In the genomic region with DNA sequence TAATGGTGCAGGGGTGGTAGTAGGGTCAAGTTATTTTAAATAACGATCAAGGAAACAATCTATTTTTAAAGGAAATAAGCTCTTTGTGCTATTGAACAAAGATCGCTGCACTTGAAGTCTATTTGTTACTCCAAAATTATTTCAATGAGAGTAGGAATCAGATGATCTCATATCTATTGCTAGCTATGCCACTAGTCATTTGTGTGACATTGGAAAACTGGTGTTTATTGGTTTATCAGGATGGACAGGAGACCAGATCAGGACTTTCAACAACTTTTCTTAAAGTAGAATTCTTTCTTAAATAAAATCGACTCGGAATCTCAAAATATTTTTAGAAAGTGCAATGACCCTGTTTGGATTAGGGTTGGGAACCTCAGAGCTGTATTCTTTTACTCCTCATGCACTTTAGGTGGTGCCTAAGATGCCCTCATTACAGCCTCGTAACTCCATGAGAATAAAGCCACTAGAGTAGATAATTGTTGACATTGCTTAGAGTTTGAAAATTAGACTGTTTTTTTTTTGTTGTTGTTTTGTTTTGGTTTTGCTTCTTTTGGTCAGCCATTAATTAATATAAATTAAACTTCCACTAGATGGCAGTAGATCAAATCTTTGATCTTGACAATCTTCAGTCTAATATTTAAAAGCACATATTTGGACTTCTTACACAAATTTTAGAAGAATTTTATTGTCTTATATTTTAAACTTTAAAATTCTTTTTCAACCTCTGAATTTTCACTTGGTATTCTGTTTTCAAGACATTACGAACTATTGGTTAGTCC, we compare ENCODE assay signal across 9 cellular contexts.
DNase-seq lines count a peak whose midpoint lies in the region; ATAC-seq, FAIRE-seq and TF ChIP-seq lines count a peak whose summit lies in the region.
"Had no signal": no experiment of that assay in that cellular context is flagged by ENCODE, and none has a peak within 500 bp of the region (broad histone marks: within the 10 kb centered on the region; RNA-seq: fewer than 3 reads in every experiment).

No MANE protein-coding gene starts in this region.

- FAIRE-seq in D721Med (lab: Jason Lieb, UNC) (no peak), astrocyte (lab: Jason Lieb, UNC) (peak; percentile 20)
- FAIRE-seq: colon had no signal

- CTCF ChIA-PET in activated CD4-positive, alpha-beta memory T cell treated with anti-CD3 and anti-CD28 coated beads for 36 hours (lab: Charles Lee), result interaction anchor here (0.5 to 1.2 kb wide), 3 partner anchors 29 to 248 kb away, joined by 3 to 10 read pairs (median 3); no protein-coding TSS in a partner anchor

- no peak overlapping the region for H3K4me3 ChIP-seq in astrocyte (ENCODE audit: insufficient read depth, low read depth, low read length)
- H3K4me3 ChIP-seq in left lung, result no peak overlapping the region

- intact Hi-C loops in left lung (cut with DNase I), result no loop called here
- intact Hi-C loops in activated CD4-positive, alpha-beta memory T cell treated with anti-CD3 and anti-CD28 coated beads for 36 hours (cut with micrococcal nuclease), result loop anchor here (2.0 kb wide), 1 partner anchor 249 kb away; no protein-coding TSS in a partner anchor

- H4K20me1 ChIP-seq in astrocyte (ENCODE audit: insufficient read depth, low read length), result no peaks in the 10 kb centered on the region

- POLR2A ChIA-PET in activated CD4-positive, alpha-beta memory T cell treated with anti-CD3 and anti-CD28 coated beads for 36 hours (lab: Charles Lee), result no interaction called here

- no peak overlapping the region for H2AFZ ChIP-seq in astrocyte (ENCODE audit: low read depth, low read length)

- H3K4me2 ChIP-seq in astrocyte (ENCODE audit: low read length), result peak overlapping the region; percentile 30

- H3K4me1 Mint-ChIP-seq in astrocyte (ENCODE audit: low read depth, unreplicated experiment), result no peaks in the 10 kb centered on the region
- H3K4me1 Mint-ChIP-seq in activated CD4-positive, alpha-beta memory T cell treated with anti-CD3 and anti-CD28 coated beads for 36 hours (ENCODE audit: low read depth), result no peaks in the 10 kb centered on the region

- no peak for DNase-seq in D721Med (ENCODE audit: insufficient read length, low spot score)
- peak; percentile 31 for DNase-seq in KG1 (lab: John Stamatoyannopoulos, UW)
- no peak for DNase-seq in astrocyte (ENCODE audit: low read depth)
- no peak for DNase-seq in left lung
- no peak for DNase-seq in activated CD4-positive, alpha-beta memory T cell treated with anti-CD3 and anti-CD28 coated beads for 36 hours
- no peak for DNase-seq in cortex of kidney (lab: John Stamatoyannopoulos, UW)
- DNase-seq in stimulated activated naive CD4-positive, alpha-beta T cell treated with Interleukin-2 at 50 U/mL for 16 hours (lab: John Stamatoyannopoulos, UW), result no peak
- no peak for DNase-seq in NCI-H1930 (lab: John Stamatoyannopoulos, UW)

- H3K9ac ChIP-seq in astrocyte (ENCODE audit: low read length), result peak overlapping the region; percentile 21

- no peaks in the 10 kb centered on the region for H3K36me3 Mint-ChIP-seq in astrocyte (ENCODE audit: low read depth, unreplicated experiment)
- H3K36me3 Mint-ChIP-seq in activated CD4-positive, alpha-beta memory T cell treated with anti-CD3 and anti-CD28 coated beads for 36 hours, result no peaks in the 10 kb centered on the region

- H3K4me1 ChIP-seq in astrocyte (ENCODE audit: insufficient read depth, low read length) (peaks cover 18% of the 10 kb centered on the region), left lung (no peaks in the 10 kb centered on the region)

- no peak overlapping the region for H3K27ac ChIP-seq in astrocyte (ENCODE audit: low read depth, low read length)
- no peak overlapping the region for H3K27ac ChIP-seq in left lung

- H3K9me3 Mint-ChIP-seq in astrocyte (ENCODE audit: unreplicated experiment), result no peaks in the 10 kb centered on the region
- no peaks in the 10 kb centered on the region for H3K9me3 Mint-ChIP-seq in activated CD4-positive, alpha-beta memory T cell treated with anti-CD3 and anti-CD28 coated beads for 36 hours

- TF ChIP-seq CTCF in D721Med (IDR thresholded peaks at IDR 0.05; ENCODE audit: insufficient read depth, missing control alignments) (peak; percentile 31), astrocyte (IDR thresholded peaks at IDR 0.05; ENCODE audit: insufficient read depth, low read depth, low read length) (peak; percentile 36), left lung (IDR thresholded peaks at IDR 0.05) (peak; percentile 22 to 30)

- H3K36me3 ChIP-seq in astrocyte (ENCODE audit: insufficient read depth, low read length) (no peaks in the 10 kb centered on the region), left lung (no peaks in the 10 kb centered on the region)

- peak; percentile 29 for ATAC-seq in left lung

- no peaks in the 10 kb centered on the region for H3K9me3 ChIP-seq in astrocyte (ENCODE audit: insufficient read depth, low read depth, low read length)
- no peaks in the 10 kb centered on the region for H3K9me3 ChIP-seq in left lung

- H3K27me3 ChIP-seq in astrocyte (ENCODE audit: insufficient read depth, low read length), result no peaks in the 10 kb centered on the region
- no peaks in the 10 kb centered on the region for H3K27me3 ChIP-seq in left lung

- H3K27ac Mint-ChIP-seq in astrocyte (ENCODE audit: unreplicated experiment), result no peak overlapping the region
- H3K27ac Mint-ChIP-seq in activated CD4-positive, alpha-beta memory T cell treated with anti-CD3 and anti-CD28 coated beads for 36 hours, result no peak overlapping the region

- H3K79me2 ChIP-seq in astrocyte (ENCODE audit: insufficient read depth, low read length), result no peaks in the 10 kb centered on the region

- no peaks in the 10 kb centered on the region for H3K27me3 Mint-ChIP-seq in astrocyte (ENCODE audit: low read depth, unreplicated experiment)
- H3K27me3 Mint-ChIP-seq in activated CD4-positive, alpha-beta memory T cell treated with anti-CD3 and anti-CD28 coated beads for 36 hours, result no peaks in the 10 kb centered on the region

- H3K4me3 Mint-ChIP-seq in astrocyte (ENCODE audit: unreplicated experiment), result no peak overlapping the region
- no peak overlapping the region for H3K4me3 Mint-ChIP-seq in activated CD4-positive, alpha-beta memory T cell treated with anti-CD3 and anti-CD28 coated beads for 36 hours
